ENCODE assay signal across 27 cellular contexts in the genomic region with DNA sequence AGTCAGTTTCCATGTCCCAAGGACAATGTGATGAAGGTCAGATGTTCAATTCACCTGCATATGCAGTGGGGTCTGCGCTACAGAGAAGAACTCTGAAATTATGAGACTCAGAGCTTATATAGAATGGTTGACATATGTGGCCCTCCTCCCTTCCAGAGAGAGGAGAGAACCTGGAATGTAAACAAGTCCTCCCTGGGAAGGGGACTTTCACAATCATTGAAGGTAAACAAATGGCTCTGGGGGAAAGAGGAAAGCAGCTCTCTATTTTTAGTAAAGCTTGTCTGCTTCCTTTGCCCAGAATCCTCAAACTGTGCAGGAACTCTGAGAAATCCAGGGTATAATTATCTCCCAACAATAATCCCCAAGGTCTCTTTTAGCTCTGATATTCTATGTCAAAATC. TPM values are rescaled to one million over a fixed set of nuclear protein-coding genes. Genes with fewer than 3 reads are reported as not detected.
DNase-seq lines count a peak whose midpoint lies in the region; ATAC-seq and TF ChIP-seq lines count a peak whose summit lies in the region.
"Had no signal": no experiment of that assay in that cellular context is flagged by ENCODE, and none has a peak within 500 bp of the region (broad histone marks: within the 10 kb centered on the region; RNA-seq: fewer than 3 reads in every experiment).

No MANE protein-coding gene starts in this region.

- H3F3A ChIP-seq in PC-9 (ENCODE audit: insufficient read depth, low read depth) = peaks cover 10% of the 10 kb centered on the region; the same call in 1 of the 2 replicates

- BruUV-seq in PC-9 (replicated peaks; lab: Mats Ljungman, UMichigan) = no TSS peak

- no peak overlapping the region for H2AFZ ChIP-seq in PC-9

- peak overlapping the region; percentile 52 for H3K4me2 ChIP-seq in PC-9
- H3K4me2 ChIP-seq: KMS-11 had no signal

- DNase-seq in NCI-H2029 (lab: John Stamatoyannopoulos, UW) (peak; percentile 7), NCI-H2029 treated with DMSO at 0.1 percent for 48 hours (lab: John Stamatoyannopoulos, UW) (no peak), PC-9 (peak in 1 of 2 experiments; percentile 85), iPS-NIHi7 (ENCODE audit: extremely low spot score) (peak; percentile 33), upper lobe of right lung (no peak), body of pancreas (no peak), ascending aorta (ENCODE audit: low spot score in 2 of 2) (no peak)
- DNase-seq: 8988T; activated CD8-positive, alpha-beta memory T cell treated with anti-CD3 and anti-CD28 coated beads for 24 hours; activated naive CD4-positive, alpha-beta T cell treated with anti-CD3 and anti-CD28 coated beads for 36 hours; activated T-cell treated with anti-CD3 and anti-CD28 coated beads, Interleukin-2, amount 50 U/mL, for 48 hours; anterior cingulate cortex; Calu3; foreskin melanocyte; lower lobe of right lung; MV-4-11; NCI-H1694; NCI-H82; psoas muscle; SHP77; stimulated activated CD4-positive, alpha-beta T cell treated with anti-CD3 and anti-CD28 coated beads, Interleukin-2, amount 100 ng/mL, for 24 hours; stimulated activated naive B cell treated with anti-CD40 and anti-IgM and Interleukin-4, amounts not matched to agents 10 μg/mL and 1 μg/mL and 100 μg/mL, for 72 hours; testis had no signal

- H3K36me3 ChIP-seq in PC-9 (ENCODE audit: low read depth) = no peaks in the 10 kb centered on the region
- no peaks in the 10 kb centered on the region for H3K36me3 ChIP-seq in upper lobe of right lung
- no peaks in the 10 kb centered on the region for H3K36me3 ChIP-seq in body of pancreas (replicated peaks in 1 of 2; ENCODE audit: insufficient read depth in 1 of 2, low read depth in 2 of 2)
- H3K36me3 ChIP-seq in ascending aorta = peaks cover 0 to 10% of the 10 kb centered on the region in 2 donors
- H3K36me3 ChIP-seq: lower lobe of right lung had no signal

- no peaks in the 10 kb centered on the region for H4K20me1 ChIP-seq in PC-9 (ENCODE audit: insufficient read depth)

- TF ChIP-seq POLR2A in body of pancreas (IDR thresholded peaks at IDR 0.05) = no peak

- H3K27ac ChIP-seq in PC-9 = no peak overlapping the region
- no peak overlapping the region for H3K27ac ChIP-seq in upper lobe of right lung
- no peak overlapping the region for H3K27ac ChIP-seq in body of pancreas
- H3K27ac ChIP-seq in ascending aorta = no peak overlapping the region
- H3K27ac ChIP-seq: KMS-11, lower lobe of right lung, psoas muscle, skin epidermis, testis had no signal

- H3K79me2 ChIP-seq in PC-9 (ENCODE audit: low read depth) = no peaks in the 10 kb centered on the region

- H3K9me2 ChIP-seq in PC-9 (ENCODE audit: insufficient read depth) = no peaks in the 10 kb centered on the region

- peak; percentile 22 for ATAC-seq in upper lobe of right lung
- no peak for ATAC-seq in body of pancreas
- no peak for ATAC-seq in GM18517 (IDR thresholded peaks at IDR 0.05; ENCODE audit: unreplicated experiment)
- ATAC-seq: activated CD4-positive, CD25-positive, alpha-beta regulatory T cell treated with anti-CD3 and anti-CD28 coated beads, Interleukin-2, amount 50 U/mL, for 24 hours; psoas muscle; stimulated activated naive B cell treated with anti-CD40 and anti-IgM and Interleukin-4, amounts not matched to agents 10 μg/mL and 1 μg/mL and 100 μg/mL, for 72 hours had no signal

- no peaks in the 10 kb centered on the region for H3K9me3 ChIP-seq in PC-9 (ENCODE audit: insufficient read depth, low read depth)
- H3K9me3 ChIP-seq in upper lobe of right lung = no peaks in the 10 kb centered on the region
- H3K9me3 ChIP-seq in body of pancreas = no peaks in the 10 kb centered on the region
- H3K9me3 ChIP-seq in ascending aorta = no peaks in the 10 kb centered on the region
- H3K9me3 ChIP-seq: lower lobe of right lung, psoas muscle, testis had no signal

- H3K27me3 ChIP-seq in PC-9 (ENCODE audit: insufficient read depth, low read depth) = no peaks in the 10 kb centered on the region
- H3K27me3 ChIP-seq in upper lobe of right lung = no peaks in the 10 kb centered on the region
- H3K27me3 ChIP-seq in body of pancreas = no peaks in the 10 kb centered on the region
- no peaks in the 10 kb centered on the region for H3K27me3 ChIP-seq in ascending aorta
- H3K27me3 ChIP-seq: testis had no signal

- TF ChIP-seq CTCF in PC-9 (conservative IDR thresholded peaks at IDR 0.05) (no peak), upper lobe of right lung (IDR thresholded peaks at IDR 0.05) (no peak), body of pancreas (IDR thresholded peaks at IDR 0.05) (no peak), ascending aorta (IDR thresholded peaks at IDR 0.05) (no peak)

- intact Hi-C loops in PC-9 (cut with micrococcal nuclease; ENCODE audit: unreplicated experiment) = no loop called here
- intact Hi-C loops in upper lobe of right lung (cut with DNase I) = no loop called here
- intact Hi-C loops in body of pancreas (cut with DNase I) = no loop called here
- intact Hi-C loops in ascending aorta (cut with DNase I) = no loop called here

- H3K4me3 ChIP-seq in PC-9 = no peak overlapping the region; the same call in 1 of the 2 replicates
- H3K4me3 ChIP-seq in upper lobe of right lung = no peak overlapping the region
- no peak overlapping the region for H3K4me3 ChIP-seq in body of pancreas
- H3K4me3 ChIP-seq in ascending aorta = no peak overlapping the region
- H3K4me3 ChIP-seq: lower lobe of right lung, psoas muscle, skin epidermis, testis had no signal

- POLR2A ChIA-PET in PC-9 (lab: Charles Lee; ENCODE audit: unreplicated experiment) = no interaction called here

- CTCF ChIA-PET in PC-9 (lab: Charles Lee) = no interaction called here

- H3K4me1 ChIP-seq in PC-9 (replicated peaks; ENCODE audit: insufficient read depth) (peaks cover 43% of the 10 kb centered on the region), upper lobe of right lung (no peaks in the 10 kb centered on the region), body of pancreas (peaks cover 5% of the 10 kb centered on the region), ascending aorta (no peaks in the 10 kb centered on the region)
- H3K4me1 ChIP-seq: lower lobe of right lung, psoas muscle had no signal

- 67 to 91% methylated on average over 1 of the region's 1 CpG for WGBS in body of pancreas, 2 donors

RNA-seq across cellular contexts. Expression of gene OVGP1, which starts 9.8 kb away (rescaled TPM):
- total RNA-seq in PC-9 (2021) (0.85 and 1.6 TPM in 2 replicates), upper lobe of right lung (1.4 TPM), body of pancreas (1 to 10 TPM; 1.6 to 3.4 TPM), ascending aorta (1.6 TPM)

RNA-seq across cellular contexts. Expression of gene WDR77, which starts 31.3 kb away (rescaled TPM):
- total RNA-seq in PC-9 (2021) (20.6 and 23.7 TPM in 2 replicates), upper lobe of right lung (20.1 TPM), body of pancreas (10 to 100 TPM; 14.8 to 18.2 TPM), ascending aorta (31.2 TPM)

RNA-seq across cellular contexts. Expression of gene ATP5PB, which starts 31.5 kb away (rescaled TPM):
- 183 and 212 TPM in 2 replicates for total RNA-seq in PC-9 (2021)
- total RNA-seq in upper lobe of right lung = 132 TPM
- 10 to 100 TPM; 55.0 to 91.0 TPM for total RNA-seq in body of pancreas
- total RNA-seq in ascending aorta = 24.7 TPM

RNA-seq across cellular contexts. Expression of gene C1orf162, which starts 56.0 kb away (rescaled TPM):
- 0.20 and 0.53 TPM in 2 replicates for total RNA-seq in PC-9 (2021)
- 79.3 TPM for total RNA-seq in upper lobe of right lung
- 1 to 10 TPM; 5.3 to 6.0 TPM for total RNA-seq in body of pancreas
- total RNA-seq in ascending aorta = 18.9 TPM

Comparison
In these comparisons a context has a peak if more than half of its experiments do, and no peak if none do; other contexts are left out.
1. DNase-seq: peak in NCI-H2029 (single experiment) and iPS-NIHi7 (single experiment); none in NCI-H2029 treated with DMSO at 0.1 percent for 48 hours (single experiment), upper lobe of right lung (single experiment), body of pancreas (0 of 4) and ascending aorta (0 of 2).